Comparison of ENCODE assay signal across 21 cellular contexts in the genomic region with DNA sequence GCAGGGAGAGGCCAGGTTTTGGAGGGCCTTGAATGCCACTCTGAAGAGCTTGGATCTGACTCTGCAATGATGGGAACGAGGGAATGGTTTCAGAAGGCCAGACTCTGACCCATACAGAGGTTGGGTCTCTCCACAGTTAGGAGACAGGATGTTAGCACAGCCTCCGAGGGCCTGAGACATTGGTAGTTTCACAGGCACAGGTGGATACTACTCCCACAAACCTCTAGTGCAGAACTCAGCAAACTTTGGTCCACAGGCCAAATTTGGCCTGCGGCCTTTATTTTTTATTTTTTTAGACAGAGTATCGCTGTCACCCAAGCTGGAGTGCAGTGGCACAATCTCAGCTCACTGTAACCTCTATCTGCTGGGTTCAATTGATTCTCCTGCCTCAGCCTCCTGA. TPM values are rescaled to one million over a fixed set of nuclear protein-coding genes. Genes with fewer than 3 reads are reported as not detected.
DNase-seq lines count a peak whose midpoint lies in the region; ATAC-seq and TF ChIP-seq lines count a peak whose summit lies in the region.
"Had no signal": no experiment of that assay in that cellular context is flagged by ENCODE, and none has a peak within 500 bp of the region (broad histone marks: within the 10 kb centered on the region; RNA-seq: fewer than 3 reads in every experiment).

No MANE protein-coding gene starts in this region.

- no peak overlapping the region for H3K4me3 Mint-ChIP-seq in T-helper 17 cell
- no peak overlapping the region for H3K4me3 Mint-ChIP-seq in osteocyte (ENCODE audit: unreplicated experiment)
- no peak overlapping the region for H3K4me3 Mint-ChIP-seq in naive thymus-derived CD8-positive, alpha-beta T cell
- H3K4me3 Mint-ChIP-seq: CD8-positive, alpha-beta memory T cell had no signal

- no peaks in the 10 kb centered on the region for H3K9me3 ChIP-seq in MM.1S (replicated peaks; ENCODE audit: insufficient read depth, low read length)
- H3K9me3 ChIP-seq in T-helper 17 cell (ENCODE audit: control insufficient read depth, low read length, poor library complexity, severe bottlenecking) = no peaks in the 10 kb centered on the region
- H3K9me3 ChIP-seq: MG63 had no signal

- 0 out of 2 replicates have a peak overlapping the region, but pooled peaks have one; percentile 16 for H2AFZ ChIP-seq in MM.1S (ENCODE audit: low read length)

- ATAC-seq in T-helper 17 cell = no peak
- no peak for ATAC-seq in naive thymus-derived CD8-positive, alpha-beta T cell
- ATAC-seq: Panc1 had no signal

- H3K9me3 Mint-ChIP-seq in osteocyte (ENCODE audit: unreplicated experiment) = no peaks in the 10 kb centered on the region
- no peaks in the 10 kb centered on the region for H3K9me3 Mint-ChIP-seq in naive thymus-derived CD8-positive, alpha-beta T cell
- H3K9me3 Mint-ChIP-seq: CD8-positive, alpha-beta memory T cell had no signal

- peak; percentile 21 for DNase-seq in activated effector memory CD4-positive, alpha-beta T cell treated with anti-CD3 and anti-CD28 coated beads, Interleukin-2, amount 50 U/mL, for 16 hours
- DNase-seq in activated effector memory CD4-positive, alpha-beta T cell treated with Interleukin-2 at 50 U/mL for 16 hours = no peak
- DNase-seq in MM.1S (peak; percentile 86), T-helper 17 cell (no peak), osteocyte (ENCODE audit: extremely low spot score, unreplicated experiment) (peak; percentile 49), GM03348 (ENCODE audit: low spot score) (no peak)
- DNase-seq in naive thymus-derived CD8-positive, alpha-beta T cell = no peak
- DNase-seq: Calu3; CD8-positive, alpha-beta memory T cell; DMS79 treated with DMSO at 0.1 percent for 48 hours; GF-D8; HCEC 1CT; KBM-7; MG63; NCI-H1694; NCI-H2029 treated with DMSO at 0.1 percent for 48 hours; NCI-H2227 treated with DMSO at 0.1 percent for 48 hours; NCI-H526 treated with DMSO at 0.1 percent for 48 hours; SHP77 treated with DMSO at 0.1 percent for 48 hours had no signal

- no peaks in the 10 kb centered on the region for H3K27me3 ChIP-seq in MM.1S (replicated peaks; ENCODE audit: insufficient read depth, low read length)
- H3K27me3 ChIP-seq: MG63 had no signal

- peak overlapping the region; percentile 80 for H3K27ac ChIP-seq in MM.1S (ENCODE audit: low read length)
- H3K27ac ChIP-seq: C4-2B had no signal

- peak overlapping the region; percentile 86 for H3K4me2 ChIP-seq in MM.1S (ENCODE audit: low read depth, low read length)

- H3K27ac Mint-ChIP-seq in T-helper 17 cell = peak overlapping the region; percentile 32
- H3K27ac Mint-ChIP-seq in osteocyte (ENCODE audit: unreplicated experiment) = no peak overlapping the region
- H3K27ac Mint-ChIP-seq in naive thymus-derived CD8-positive, alpha-beta T cell = peak overlapping the region in 5 of 10 donors; percentile 29 to 53 (median 42)

- H3K27me3 Mint-ChIP-seq in T-helper 17 cell (no peaks in the 10 kb centered on the region), osteocyte (ENCODE audit: unreplicated experiment) (no peaks in the 10 kb centered on the region)
- H3K27me3 Mint-ChIP-seq in naive thymus-derived CD8-positive, alpha-beta T cell = no peaks in the 10 kb centered on the region
- H3K27me3 Mint-ChIP-seq: CD8-positive, alpha-beta memory T cell had no signal

- POLR2A ChIA-PET in naive thymus-derived CD8-positive, alpha-beta T cell (lab: Charles Lee) = interaction anchor here (0.5 to 0.7 kb wide), 4 partner anchors 27 to 205 kb away, joined by 3 to 7 read pairs (median 3); no protein-coding TSS in a partner anchor

- peaks cover 62% of the 10 kb centered on the region for H3K79me2 ChIP-seq in MM.1S (ENCODE audit: low read length)

- TF ChIP-seq CTCF in MM.1S (IDR thresholded peaks at IDR 0.05; ENCODE audit: low read length) = no peak
- TF ChIP-seq CTCF in osteocyte (IDR thresholded peaks at IDR 0.05) = no peak

- H3K4me1 ChIP-seq in MM.1S (ENCODE audit: low read length) = peaks cover 69% of the 10 kb centered on the region

- no peaks in the 10 kb centered on the region for H3K9me2 ChIP-seq in MM.1S (replicated peaks; ENCODE audit: insufficient read depth, low read length)

- H3K9ac ChIP-seq in MM.1S (ENCODE audit: low read length) = peak overlapping the region; percentile 22; the same call in 1 of the 2 replicates

- peaks cover 41% of the 10 kb centered on the region for H3K4me1 Mint-ChIP-seq in T-helper 17 cell
- peaks cover 18% of the 10 kb centered on the region for H3K4me1 Mint-ChIP-seq in osteocyte (ENCODE audit: unreplicated experiment)
- H3K4me1 Mint-ChIP-seq in naive thymus-derived CD8-positive, alpha-beta T cell = peaks cover 18 to 81% (median 67%) of the 10 kb centered on the region in 4 donors

- no peaks in the 10 kb centered on the region for H3K36me3 ChIP-seq in MM.1S (replicated peaks; ENCODE audit: insufficient read depth, low read length)

- H4K20me1 ChIP-seq in MM.1S (ENCODE audit: insufficient read depth, low read length) = no peaks in the 10 kb centered on the region

- H3F3A ChIP-seq in MM.1S (ENCODE audit: insufficient read depth, low read length) = peaks cover 42% of the 10 kb centered on the region

- no peak overlapping the region; the same call in 1 of the 2 replicates for H3K4me3 ChIP-seq in MM.1S (ENCODE audit: low read length)
- H3K4me3 ChIP-seq: MG63 had no signal

- peaks cover 2% of the 10 kb centered on the region for H3K36me3 Mint-ChIP-seq in T-helper 17 cell (ENCODE audit: low read depth)
- H3K36me3 Mint-ChIP-seq in osteocyte (ENCODE audit: unreplicated experiment) = peaks cover 32% of the 10 kb centered on the region
- H3K36me3 Mint-ChIP-seq in naive thymus-derived CD8-positive, alpha-beta T cell = peaks cover 0 to 13% (median 10%) of the 10 kb centered on the region in 3 donors

RNA-seq across cellular contexts. Expression of gene GNPDA1, which starts 2.9 kb away (rescaled TPM):
- total RNA-seq in T-helper 17 cell (10 to 100 TPM in 1 of 2 donors, 1 to 10 TPM in 1; 9.5 to 13.2 TPM), osteocyte (51.4 and 52.0 TPM in 2 replicates)
- 10 to 100 TPM; 27.3 to 29.4 TPM for total RNA-seq in naive thymus-derived CD8-positive, alpha-beta T cell
- 10 to 100 TPM; 40.9 to 51.0 (median 43.9) TPM for polyA plus RNA-seq in naive thymus-derived CD8-positive, alpha-beta T cell

RNA-seq across cellular contexts. Expression of gene RNF14, which starts 41.0 kb away (rescaled TPM):
- total RNA-seq in T-helper 17 cell (10 to 100 TPM; 16.5 to 18.7 TPM), osteocyte (66.8 and 73.8 TPM in 2 replicates)
- 10 to 100 TPM; 31.3 to 31.6 TPM for total RNA-seq in naive thymus-derived CD8-positive, alpha-beta T cell
- 10 to 100 TPM; 27.4 to 40.1 (median 30.1) TPM for polyA plus RNA-seq in naive thymus-derived CD8-positive, alpha-beta T cell

RNA-seq across cellular contexts. Expression of gene PCDH12, which starts 51.9 kb away (rescaled TPM):
- under 1 TPM; 0.05 to 0.15 TPM for total RNA-seq in T-helper 17 cell
- total RNA-seq in osteocyte = not detected in 2 replicates
- total RNA-seq in naive thymus-derived CD8-positive, alpha-beta T cell = not detected
- polyA plus RNA-seq in naive thymus-derived CD8-positive, alpha-beta T cell = under 1 TPM; 0.07 to 0.21 (median 0.07) TPM
- total RNA-seq: Calu3 had no signal

Comparison
In these comparisons a context has a peak if more than half of its experiments do, and no peak if none do; other contexts are left out.
1. DNase-seq: peak in activated effector memory CD4-positive, alpha-beta T cell treated with anti-CD3 and anti-CD28 coated beads, Interleukin-2, amount 50 U/mL, for 16 hours (single experiment), MM.1S (single experiment) and osteocyte (single experiment); none in activated effector memory CD4-positive, alpha-beta T cell treated with Interleukin-2 at 50 U/mL for 16 hours (single experiment), T-helper 17 cell (0 of 3), naive thymus-derived CD8-positive, alpha-beta T cell (0 of 10) and GM03348 (single experiment).